8 cellular contexts compared by ENCODE assay signal in genomic region chr20:23061713-23062561, GRCh38. TPM values are rescaled to one million over a fixed set of nuclear protein-coding genes. Genes with fewer than 3 reads are reported as not detected.
DNase-seq lines count a peak whose midpoint lies in the region; ATAC-seq, FAIRE-seq and TF ChIP-seq lines count a peak whose summit lies in the region.

No MANE protein-coding gene starts in this region.

- no peaks in the 10 kb centered on the region for H3K36me3 Mint-ChIP-seq in WTC11

- H3K4me3 ChIP-seq in A549 (no peak overlapping the region), transverse colon (no peak overlapping the region)

- intact Hi-C loops in transverse colon (cut with DNase I; ENCODE audit: low total_unique reads) = no loop called here

- in situ Hi-C loops in transverse colon (cut with MboI; ENCODE audit: low pct_ligation_motif_present in 1 of 4, low pct_unique_long_range_greater_than_20kb in 1 of 4, low sequenced_read_pairs in 3 of 4) = no loop called here

- H3K27me3 ChIP-seq in transverse colon = no peaks in the 10 kb centered on the region

- peak overlapping the region; percentile 42; the same call in 2 of the 3 replicates for H3K4me2 ChIP-seq in A549

- ATAC-seq in A549 (peak; percentile 93 to 98), WTC11 (peak; percentile 95), HG03045 (IDR thresholded peaks at IDR 0.05; ENCODE audit: unreplicated experiment) (no peak), HG03175 (IDR thresholded peaks at IDR 0.05; ENCODE audit: unreplicated experiment) (no peak)

- peaks cover 4% of the 10 kb centered on the region; the same call in 1 of the 2 replicates for H3K9me3 Mint-ChIP-seq in WTC11

- TF ChIP-seq POLR2A in A549 (IDR thresholded peaks at IDR 0.05; ENCODE audit: low read length) (no peak), transverse colon (IDR thresholded peaks at IDR 0.05) (no peak)

- H3K36me3 ChIP-seq in transverse colon = no peaks in the 10 kb centered on the region

- no peaks in the 10 kb centered on the region for H3K9me3 ChIP-seq in A549
- no peaks in the 10 kb centered on the region for H3K9me3 ChIP-seq in transverse colon

- TF ChIP-seq RAD21 in A549 (conservative IDR thresholded peaks at IDR 0.05 in 1 of 2, IDR thresholded peaks at IDR 0.05 in 1 of 2) = peak; percentile 71 to 82

- H3K27ac ChIP-seq in A549 (peak overlapping the region; percentile 8 to 37; a peak in 5 of 6 replicates), transverse colon (peak overlapping the region; percentile 40 to 71 (median 63))

- no peak overlapping the region for H3K4me3 Mint-ChIP-seq in WTC11

- H3K4me1 ChIP-seq in A549 (peaks cover 18% of the 10 kb centered on the region), transverse colon (peaks cover 5 to 23% (median 7%) of the 10 kb centered on the region in 4 donors)

- TF ChIP-seq EP300 in A549 (IDR thresholded peaks at IDR 0.05) (no peak), transverse colon (IDR thresholded peaks at IDR 0.05; ENCODE audit: low read depth) (no peak)

- no peaks in the 10 kb centered on the region for H3K27me3 Mint-ChIP-seq in WTC11 (ENCODE audit: low read depth)

- POLR2A ChIA-PET in A549 (lab: Yijun Ruan, JAX) = interaction anchor here (1.3 kb wide), 1 partner anchor 11 kb away, joined by 4 read pairs; no protein-coding TSS in a partner anchor
- POLR2A ChIA-PET in WTC11 (lab: Charles Lee) = interaction anchor here (0.7 to 1.5 kb wide), 2 partner anchors 11 to 45 kb away, joined by 3 read pairs; no protein-coding TSS in a partner anchor

- peaks cover 32% of the 10 kb centered on the region for H3K4me1 Mint-ChIP-seq in WTC11

- TF ChIP-seq CTCF in A549 (IDR thresholded peaks at IDR 0.05) = peak; percentile 43; the same call in 2 of the 3 replicates
- 0 out of 2 replicates have a peak, but pooled peaks have one; percentile 14 for TF ChIP-seq CTCF in WTC11 (IDR thresholded peaks at IDR 0.05)
- peak in 3 of 5 experiments; percentile 12 to 34 (median 26) for TF ChIP-seq CTCF in transverse colon (IDR thresholded peaks at IDR 0.05)

- 51% methylated on average over 8 of the region's 8 CpGs for WGBS in A549 (ENCODE audit: missing lambda C conversion rate)
- WGBS in transverse colon (ENCODE audit: low coverage in 1 of 2), 2 donors = 22 to 26% methylated on average over 6 to 8 of the region's 8 CpGs

- H3K27ac Mint-ChIP-seq in WTC11 = peak overlapping the region; percentile 38

- no peak for FAIRE-seq in A549 (lab: Jason Lieb, UNC)

- CTCF ChIA-PET in A549 (lab: Yijun Ruan, JAX) (interaction anchor here (0.6 to 11.3 kb wide), 22 partner anchors 12 to 723 kb away, joined by 3 to 125 read pairs (median 4); partner anchors contain the start of genes CD93 and THBD), WTC11 (lab: Charles Lee) (interaction anchor here (0.5 to 6.0 kb wide), 21 partner anchors 8 to 370 kb away, joined by 3 to 103 read pairs (median 4); partner anchors contain the start of genes NXT1 and THBD)

- DNase-seq in A549 (ENCODE audit: low read depth in 1 of 2, low spot score in 1 of 2) (peak; percentile 67 to 75), Kasumi-1 (lab: John Stamatoyannopoulos, UW) (peak; percentile 38 to 61), WTC11 (ENCODE audit: low spot score) (peak; percentile 70), iPS-NIHi7 (ENCODE audit: extremely low spot score) (peak; percentile 69), transverse colon (peak; percentile 17)
- no peak for DNase-seq in activated CD8-positive, alpha-beta memory T cell treated with anti-CD3 and anti-CD28 coated beads, Interleukin-2, amount 50 U/mL, for 48 hours

TF ChIP-seq in A549, 52 proteins besides CTCF, POLR2A, EP300 and RAD21 (continues in another document):
- peak; percentile 64 for TF ChIP-seq SMC3 (IDR thresholded peaks at IDR 0.05)
- TF ChIP-seq NR3C1 (IDR thresholded peaks at IDR 0.05) = no peak
- no peak for TF ChIP-seq NFE2L2 (conservative IDR thresholded peaks at IDR 0.05; ENCODE audit: low read length)
- no peak for TF ChIP-seq PHF8 (IDR thresholded peaks at IDR 0.05; ENCODE audit: borderline replicate concordance, low read depth)
- TF ChIP-seq MAX (IDR thresholded peaks at IDR 0.05) = no peak
- no peak for TF ChIP-seq RFX5 (IDR thresholded peaks at IDR 0.05)
- no peak for TF ChIP-seq ELK1 (IDR thresholded peaks at IDR 0.05; ENCODE audit: low read depth, low read length)
- no peak for TF ChIP-seq SREBF2 (IDR thresholded peaks at IDR 0.05)
- TF ChIP-seq CHD4 (IDR thresholded peaks at IDR 0.05; ENCODE audit: borderline replicate concordance) = no peak
- TF ChIP-seq KDM1A (IDR thresholded peaks at IDR 0.05; ENCODE audit: low read depth) = no peak
- peak; percentile 30; the same call in 1 of the 2 replicates for TF ChIP-seq FOSL2 (IDR thresholded peaks at IDR 0.05)
- TF ChIP-seq FOSL2 (CRISPR knock-in tag; IDR thresholded peaks at IDR 0.05) = peak; percentile 65
- no peak for TF ChIP-seq RARB (CRISPR knock-in tag; IDR thresholded peaks at IDR 0.05)
- TF ChIP-seq MYC (IDR thresholded peaks at IDR 0.05; ENCODE audit: borderline replicate concordance, low read length) = no peak
- TF ChIP-seq ZNF302 (CRISPR knock-in tag; IDR thresholded peaks at IDR 0.05) = no peak

TF ChIP-seq in WTC11, 78 proteins besides CTCF, POLR2A, EP300 and RAD21 (continues in another document):
- TF ChIP-seq ZNF232 (CRISPR knock-in tag; IDR thresholded peaks at IDR 0.05) (no peak), PRDM15 (CRISPR knock-in tag; IDR thresholded peaks at IDR 0.05) (peak; percentile 58), ETV6 (CRISPR knock-in tag; IDR thresholded peaks at IDR 0.05) (peak; percentile 17; the same call in 1 of the 2 replicates), FOXK1 (CRISPR knock-in tag; IDR thresholded peaks at IDR 0.05) (peak; percentile 65; the same call in 1 of the 2 replicates), ZBTB43 (CRISPR knock-in tag; IDR thresholded peaks at IDR 0.05) (no peak), ZNF423 (CRISPR knock-in tag; IDR thresholded peaks at IDR 0.05) (peak; percentile 54), RORB (CRISPR knock-in tag; IDR thresholded peaks at IDR 0.05) (no peak)

RNA-seq across cellular contexts. Expression of gene THBD, which starts 12.5 kb away (rescaled TPM):
- polyA plus RNA-seq in A549 (2011; rRNA removed) = 26.8 and 29.6 TPM in 2 replicates
- polyA plus RNA-seq in A549 (2012; cell fraction: cytosol; rRNA removed) = 16.5 and 21.6 TPM in 2 replicates
- polyA plus RNA-seq in A549 (2012; cell fraction: nucleus; rRNA removed) = 40.4 and 67.1 TPM in 2 replicates
- 19.1 to 28.1 TPM (median 25.8 TPM) in 3 replicates for polyA plus RNA-seq in A549 (2017; fragmentation: RNase III; extraction: RNeasy Plus Mini Kit Qiagen cat#74134 plus additional on column Dnase treatment)
- 9.7 and 9.9 TPM in 2 replicates for polyA minus RNA-seq in A549 (2011; rRNA and poly(A)+ RNA removed)
- 0.34 to 1.0 TPM (median 0.92 TPM) in 3 replicates for total RNA-seq in WTC11 (2021)
- total RNA-seq in transverse colon = 10 to 100 TPM in 3 of 4 donors, 1 to 10 TPM in 1; 7.8 to 30.3 (median 18.6) TPM

RNA-seq across cellular contexts. Expression of gene CD93, which starts 24.2 kb away (rescaled TPM):
- polyA plus RNA-seq in A549 (2011; rRNA removed) (not detected in 2 replicates), A549 (2017; fragmentation: RNase III; extraction: RNeasy Plus Mini Kit Qiagen cat#74134 plus additional on column Dnase treatment) (not detected in 3 replicates)
- polyA plus RNA-seq in A549 (2012; cell fraction: cytosol; rRNA removed) = not detected in 2 replicates
- polyA plus RNA-seq in A549 (2012; cell fraction: nucleus; rRNA removed) = not detected in 2 replicates
- not detected in 2 replicates for polyA minus RNA-seq in A549 (2011; rRNA and poly(A)+ RNA removed)
- total RNA-seq in WTC11 (2021) (0.05 to 0.21 TPM (median 0.09 TPM) in 3 replicates), transverse colon (10 to 100 TPM in 1 of 4 donors, 1 to 10 TPM in 3; 6.3 to 14.3 (median 7.9) TPM)

RNA-seq across cellular contexts. Expression of gene SSTR4, which starts 26.8 kb away (rescaled TPM):
- polyA plus RNA-seq in A549 (2011; rRNA removed) (0.07 TPM in 1 of 2 replicates, not detected in the other), A549 (2017; fragmentation: RNase III; extraction: RNeasy Plus Mini Kit Qiagen cat#74134 plus additional on column Dnase treatment) (0.08 TPM in 2 of 3 replicates, not detected in the other)
- polyA plus RNA-seq in A549 (2012; cell fraction: cytosol; rRNA removed) = 0.06 and 0.07 TPM in 2 replicates
- polyA plus RNA-seq in A549 (2012; cell fraction: nucleus; rRNA removed) = 0.24 TPM in 1 of 2 replicates, not detected in the other
- polyA minus RNA-seq in A549 (2011; rRNA and poly(A)+ RNA removed) = not detected in 2 replicates
- total RNA-seq in WTC11 (2021) (not detected in 3 replicates), transverse colon (not detected)

Comparison
In these comparisons a context has a peak if more than half of its experiments do, and no peak if none do; other contexts are left out.
1. ATAC-seq: peak in A549 (2 of 2) and WTC11 (single experiment); none in HG03045 (single experiment) and HG03175 (single experiment).
2. Of the 8 proteins assayed by ChIP-seq in both WTC11 and A549: peak only in WTC11: none; only in A549: none; in both: CTCF; in neither: 7.
3. Peak in every context shown above with its lines, with median percentiles within 50 percentile points of each other: CTCF ChIP-seq.